21 cellular contexts compared by ENCODE assay signal in genomic region chr3:155362808-155363689, GRCh38.
A peak's percentile ranks its signal among the peaks of the same experiment; 100 is the strongest.
DNase-seq lines count a peak whose midpoint lies in the region; ATAC-seq, FAIRE-seq and TF ChIP-seq lines count a peak whose summit lies in the region.
"Had no signal": no experiment of that assay in that cellular context is flagged by ENCODE, and none has a peak within 500 bp of the region (broad histone marks: within the 10 kb centered on the region; RNA-seq: fewer than 3 reads in every experiment).

No MANE protein-coding gene starts in this region.

- 60% methylated on average over 2 of the region's 10 CpGs; no CpG with 5 or more reads in 1 of the 2 experiments for WGBS in IMR-90 (ENCODE audit: extremely low coverage in 2 of 2, insufficient read length in 1 of 2), 2 experiments
- no CpG with 5 or more reads among the region's 10 CpGs for WGBS in mesendoderm (ENCODE audit: extremely low coverage, insufficient coverage, low lambda C conversion rate)

- DNase-seq in IMR-90 = no peak
- peak; percentile 7 for DNase-seq in amniotic epithelial cell (ENCODE audit: low read depth)
- peak; percentile 89 for DNase-seq in mesendoderm
- DNase-seq in NCI-H345 treated with DMSO at 0.1 percent for 48 hours (lab: John Stamatoyannopoulos, UW; ENCODE audit: unreplicated experiment) = no peak
- DNase-seq in stimulated activated CD4-positive, alpha-beta T cell treated with anti-CD3 and anti-CD28 coated beads, Interleukin-2, amount 100 ng/mL, for 48 hours = no peak
- no peak for DNase-seq in nucleus accumbens (lab: John Stamatoyannopoulos, UW)
- DNase-seq: activated CD4-positive, alpha-beta T cell treated with anti-CD3 and anti-CD28 coated beads, Interleukin-2, amount 50 U/mL, for 48 hours; activated T-cell treated with anti-CD3 and anti-CD28 coated beads, Interleukin-2, amount 50 U/mL, for 4 hours; islet precursor cell; mammary epithelial cell; naive B cell; NCI-H2081; NCI-H748 treated with DMSO at 0.1 percent for 48 hours; small intestine; stimulated activated CD4-positive, alpha-beta T cell treated with anti-CD3 and anti-CD28 coated beads, Interleukin-4, amount 100 ng/mL, for 4 hours; stimulated activated CD8-positive, alpha-beta memory T cell treated with anti-CD3 and anti-CD28 coated beads, Interleukin-4, amount 100 ng/mL, for 48 hours had no signal

- H3K36me3 ChIP-seq in IMR-90 (ENCODE audit: control insufficient read depth, insufficient read depth, low read length) (no peaks in the 10 kb centered on the region), mesendoderm (ENCODE audit: control insufficient read depth, insufficient read depth, low read length) (no peaks in the 10 kb centered on the region)
- H3K36me3 ChIP-seq: suprapubic skin had no signal

- ATAC-seq in IMR-90 (ENCODE audit: low read depth) = no peak
- ATAC-seq: activated naive CD4-positive, alpha-beta T cell treated with anti-CD3 and anti-CD28 coated beads, Interleukin-2, amount 50 U/mL, for 72 hours; activated T-cell treated with anti-CD3 and anti-CD28 coated beads, Interleukin-2, amount 50 U/mL, for 4 hours; esophagus mucosa had no signal

- POLR2A ChIA-PET in IMR-90 (lab: Charles Lee; ENCODE audit: unreplicated experiment) = no interaction called here

- FAIRE-seq in G401.6 (lab: Jason Lieb, UNC) = peak; percentile 17
- FAIRE-seq: bronchial epithelial cell, small intestine had no signal

- no peaks in the 10 kb centered on the region for H3K9me3 ChIP-seq in IMR-90 (ENCODE audit: control insufficient read depth, insufficient read depth, low read length)
- H3K9me3 ChIP-seq: suprapubic skin had no signal

- H3K27me3 ChIP-seq in IMR-90 (ENCODE audit: control insufficient read depth, insufficient read depth, low read length) = no peaks in the 10 kb centered on the region; the same call in 1 of the 2 replicates
- no peaks in the 10 kb centered on the region for H3K27me3 ChIP-seq in mesendoderm (ENCODE audit: insufficient read depth, low read length, poor library complexity)
- H3K27me3 ChIP-seq: suprapubic skin had no signal

- H2BK120ac ChIP-seq in IMR-90 (ENCODE audit: low read depth, low read length) (no peak overlapping the region), mesendoderm (ENCODE audit: low read depth, low read length) (peak overlapping the region; percentile 61)

- no peaks in the 10 kb centered on the region for H3K9me1 ChIP-seq in IMR-90 (ENCODE audit: insufficient read depth, low read length)

- H3K4me3 ChIP-seq in IMR-90 (ENCODE audit: insufficient read depth, low read depth, low read length) (no peak overlapping the region), mesendoderm (ENCODE audit: low read length) (no peak overlapping the region)
- H3K4me3 ChIP-seq: suprapubic skin had no signal

- no peak overlapping the region for H3K4me2 ChIP-seq in IMR-90 (ENCODE audit: low read depth, low read length)
- H3K4me2 ChIP-seq in mesendoderm (ENCODE audit: low read length) = no peak overlapping the region

- H2BK15ac ChIP-seq in IMR-90 (ENCODE audit: low read depth, low read length) (no peak overlapping the region), mesendoderm (replicated peaks; ENCODE audit: low read depth) (no peak overlapping the region)

- no peaks in the 10 kb centered on the region for H3K79me1 ChIP-seq in IMR-90 (ENCODE audit: low read depth in 1 of 2, low read length in 2 of 2)
- no peaks in the 10 kb centered on the region for H3K79me1 ChIP-seq in mesendoderm (ENCODE audit: low read length)

- TF ChIP-seq CTCF in IMR-90 (conservative IDR thresholded peaks at IDR 0.05; ENCODE audit: low read depth, low read length) = no peak

- H4K20me1 ChIP-seq in IMR-90 (ENCODE audit: insufficient read depth, low read length) = no peaks in the 10 kb centered on the region

- no peak overlapping the region for H3K14ac ChIP-seq in IMR-90 (replicated peaks; ENCODE audit: low read depth, low read length)

- CTCF ChIA-PET in IMR-90 (lab: Yijun Ruan, JAX) = interaction anchor here (0.8 kb wide), 1 partner anchor 9 kb away, joined by 5 read pairs; no protein-coding TSS in a partner anchor

- H2AK5ac ChIP-seq in IMR-90 (ENCODE audit: low read depth, low read length) = no peak overlapping the region
- H2AK5ac ChIP-seq in mesendoderm (ENCODE audit: low read length) = no peak overlapping the region

- H3K4me1 ChIP-seq in IMR-90 (ENCODE audit: control insufficient read depth, insufficient read depth, low read length) (no peaks in the 10 kb centered on the region), mesendoderm (ENCODE audit: control insufficient read depth, low read depth, low read length) (no peaks in the 10 kb centered on the region)
- H3K4me1 ChIP-seq: suprapubic skin had no signal

- H4K8ac ChIP-seq in IMR-90 (ENCODE audit: low read depth in 2 of 2, low read length in 2 of 2) = no peak overlapping the region
- no peak overlapping the region for H4K8ac ChIP-seq in mesendoderm (ENCODE audit: low read depth, low read length)

- dilution Hi-C loops in IMR-90 (cut with HindIII; ENCODE audit: low sequenced_read_pairs, unreplicated experiment) = no loop called here

- no peak overlapping the region for H3K4ac ChIP-seq in IMR-90 (ENCODE audit: low read depth, low read length)
- H3K4ac ChIP-seq in mesendoderm (ENCODE audit: low read depth, low read length) = no peak overlapping the region

- no peak overlapping the region for H2AFZ ChIP-seq in IMR-90 (replicated peaks; ENCODE audit: low read length, poor library complexity)

- H3K18ac ChIP-seq in IMR-90 (ENCODE audit: low read depth, low read length) = no peak overlapping the region
- H3K18ac ChIP-seq in mesendoderm (ENCODE audit: low read length) = peak overlapping the region; percentile 83

- no peak overlapping the region for H2AK9ac ChIP-seq in IMR-90 (replicated peaks; ENCODE audit: low read depth, low read length, poor library complexity)

- no peak overlapping the region for H2BK5ac ChIP-seq in IMR-90 (ENCODE audit: low read depth, low read length, poor library complexity, severe bottlenecking)
- no peak overlapping the region for H2BK5ac ChIP-seq in mesendoderm (ENCODE audit: low read length)

- H3K27ac ChIP-seq in IMR-90 (ENCODE audit: insufficient read depth, low read length) = no peak overlapping the region
- peak overlapping the region; percentile 13 for H3K27ac ChIP-seq in mesendoderm (ENCODE audit: low read depth, low read length)
- H3K27ac ChIP-seq: suprapubic skin had no signal

- in situ Hi-C loops in IMR-90 (cut with MboI; ENCODE audit: low sequenced_read_pairs) = no loop called here

- no peaks in the 10 kb centered on the region for H3K79me2 ChIP-seq in mesendoderm (ENCODE audit: control insufficient read depth, insufficient read depth, low read length)

- H3K56ac ChIP-seq in IMR-90 (ENCODE audit: extremely low read depth, insufficient read depth, low read length) (no peak overlapping the region), mesendoderm (ENCODE audit: low read length) (no peak overlapping the region)

- TF ChIP-seq POLR2A in IMR-90 (IDR thresholded peaks at IDR 0.05; ENCODE audit: low read depth, low read length) = no peak

- H2BK20ac ChIP-seq in IMR-90 (ENCODE audit: low read depth, low read length) = no peak overlapping the region

- no peak overlapping the region for H3K23ac ChIP-seq in IMR-90 (ENCODE audit: low read depth, low read length)
- H3K23ac ChIP-seq in mesendoderm (ENCODE audit: low read length) = no peak overlapping the region

- no peak overlapping the region for H4K5ac ChIP-seq in IMR-90 (ENCODE audit: low read depth, low read length)
- no peak overlapping the region for H4K5ac ChIP-seq in mesendoderm (ENCODE audit: low read length)

- intact Hi-C loops in IMR-90 (cut with micrococcal nuclease) = no loop called here

- no TSS peak for BruUV-seq in IMR-90 (replicated peaks; lab: Mats Ljungman, UMichigan)

- H4K91ac ChIP-seq in IMR-90 (ENCODE audit: insufficient read depth, low read depth, low read length) = no peak overlapping the region

- H3K9ac ChIP-seq in IMR-90 (ENCODE audit: low read depth, low read length) = no peak overlapping the region
- no peak overlapping the region for H3K9ac ChIP-seq in mesendoderm (ENCODE audit: low read length)

- no peak for TF ChIP-seq RAD21 in IMR-90 (IDR thresholded peaks at IDR 0.05; ENCODE audit: low read length)

TF ChIP-seq in IMR-90, 13 proteins besides CTCF, POLR2A, EP300 and RAD21:
- peak; percentile 54; the same call in 1 of the 2 replicates for TF ChIP-seq CEBPB (IDR thresholded peaks at IDR 0.05; ENCODE audit: low read depth, low read length)
- TF ChIP-seq FOS (IDR thresholded peaks at IDR 0.05; ENCODE audit: low read depth, low read length) = no peak
TF ChIP-seq in IMR-90: peak in this region for 1.

Comparison
In these comparisons a context has a peak if more than half of its experiments do, and no peak if none do; other contexts are left out.
1. DNase-seq: peak in amniotic epithelial cell (single experiment) and mesendoderm (single experiment); none in IMR-90 (single experiment), NCI-H345 treated with DMSO at 0.1 percent for 48 hours (single experiment), stimulated activated CD4-positive, alpha-beta T cell treated with anti-CD3 and anti-CD28 coated beads, Interleukin-2, amount 100 ng/mL, for 48 hours (0 of 2) and nucleus accumbens (0 of 56).